Comparison of ENCODE assay signal across 8 cellular contexts in the genomic region with DNA sequence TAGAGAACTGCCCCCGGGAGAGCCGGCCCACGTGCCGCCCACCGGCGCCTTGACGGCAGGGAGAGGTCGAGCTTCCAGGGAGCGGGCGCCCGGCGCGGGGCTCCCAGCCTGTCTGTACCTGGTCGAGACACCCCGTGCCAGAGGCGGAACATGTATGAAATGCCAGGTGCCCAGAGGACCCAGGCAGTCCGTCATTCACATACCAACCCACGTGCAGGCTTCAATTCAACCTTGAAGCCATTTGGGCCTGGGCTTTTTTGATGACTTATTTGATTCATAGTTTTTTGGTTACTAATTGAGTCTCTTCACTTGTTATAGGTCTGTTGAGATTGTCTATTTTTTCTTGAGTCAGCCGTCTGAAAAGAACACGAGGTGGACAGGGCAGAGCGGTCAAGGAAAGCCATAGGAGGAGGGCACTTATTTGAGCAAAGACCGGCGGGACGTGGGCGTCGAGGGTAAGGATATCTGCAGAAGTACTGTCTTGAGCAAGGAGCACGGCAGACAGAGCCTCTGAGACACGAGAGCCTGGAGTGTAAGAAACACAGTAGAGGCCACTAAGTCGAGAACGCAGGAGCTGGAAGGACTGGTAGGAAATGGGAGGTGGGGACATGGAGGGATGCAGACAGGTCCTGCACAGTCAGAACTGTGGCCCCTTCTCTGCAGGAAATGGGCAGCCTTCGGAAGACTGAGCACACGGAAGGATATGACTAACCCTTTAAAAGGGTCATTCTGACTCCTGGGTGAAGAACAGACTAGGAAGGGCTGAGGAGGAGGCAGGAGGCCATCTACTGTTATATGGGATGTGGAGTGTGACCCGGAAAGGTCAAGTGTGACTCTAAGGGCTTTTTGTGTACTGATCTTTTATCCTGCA. TPM values are rescaled to one million over a fixed set of nuclear protein-coding genes. Genes with fewer than 3 reads are reported as not detected.
DNase-seq lines count a peak whose midpoint lies in the region; ATAC-seq and TF ChIP-seq lines count a peak whose summit lies in the region.

No MANE protein-coding gene starts in this region.

- no peaks in the 10 kb centered on the region for H3K36me3 ChIP-seq in CD4-positive, alpha-beta memory T cell (ENCODE audit: insufficient read depth, low read length)
- H3K36me3 ChIP-seq in kidney epithelial cell (ENCODE audit: control insufficient read depth, insufficient read depth, low read length) (peaks cover 4% of the 10 kb centered on the region), thyroid gland (no peaks in the 10 kb centered on the region)

- H3K27ac Mint-ChIP-seq in CD4-positive, alpha-beta memory T cell, result peak overlapping the region; percentile 36 to 92 (median 76)
- H3K27ac Mint-ChIP-seq in activated naive CD8-positive, alpha-beta T cell treated with anti-CD3 and anti-CD28 coated beads, Interleukin-2, amount 50 U/mL, for 24 hours, result peak overlapping the region; percentile 72

- H3K27ac ChIP-seq in CD4-positive, alpha-beta memory T cell (ENCODE audit: low read depth, low read length), result peak overlapping the region; percentile 66
- H3K27ac ChIP-seq in thyroid gland, result no peak overlapping the region

- no peaks in the 10 kb centered on the region for H3K27me3 Mint-ChIP-seq in CD4-positive, alpha-beta memory T cell
- H3K27me3 Mint-ChIP-seq in activated naive CD8-positive, alpha-beta T cell treated with anti-CD3 and anti-CD28 coated beads, Interleukin-2, amount 50 U/mL, for 24 hours, result no peaks in the 10 kb centered on the region

- H3K36me3 Mint-ChIP-seq in CD4-positive, alpha-beta memory T cell, result peaks cover 36 to 37% of the 10 kb centered on the region in 2 donors
- H3K36me3 Mint-ChIP-seq in activated naive CD8-positive, alpha-beta T cell treated with anti-CD3 and anti-CD28 coated beads, Interleukin-2, amount 50 U/mL, for 24 hours (ENCODE audit: low read depth), result peaks cover 55% of the 10 kb centered on the region

- peak; percentile 1 for ATAC-seq in HG03097 (IDR thresholded peaks at IDR 0.05; ENCODE audit: low FRiP score, unreplicated experiment)
- ATAC-seq in activated naive CD8-positive, alpha-beta T cell treated with anti-CD3 and anti-CD28 coated beads, Interleukin-2, amount 50 U/mL, for 24 hours, result no peak

- peaks cover 35 to 58% (median 46%) of the 10 kb centered on the region in 4 donors for H3K4me1 Mint-ChIP-seq in CD4-positive, alpha-beta memory T cell
- H3K4me1 Mint-ChIP-seq in activated naive CD8-positive, alpha-beta T cell treated with anti-CD3 and anti-CD28 coated beads, Interleukin-2, amount 50 U/mL, for 24 hours, result peaks cover 61% of the 10 kb centered on the region

- TF ChIP-seq CTCF in kidney epithelial cell (IDR thresholded peaks at IDR 0.05; ENCODE audit: insufficient read depth, low read length, poor library complexity, severe bottlenecking) (no peak), thyroid gland (IDR thresholded peaks at IDR 0.05) (no peak)

- intact Hi-C loops in CD4-positive, alpha-beta memory T cell (cut with micrococcal nuclease), result loop anchor here (5.0 kb wide), 1 partner anchor 339 kb away; a partner anchor contains a TSS
- intact Hi-C loops in thyroid gland (cut with DNase I), result loop anchor here (5.0 kb wide), 2 partner anchors 54 to 209 kb away; a partner anchor contains a TSS

- H3K4me3 ChIP-seq in CD4-positive, alpha-beta memory T cell (ENCODE audit: low read length in 2 of 2), result peak overlapping the region in 1 of 2 donors; percentile 69
- peak overlapping the region; percentile 70 for H3K4me3 ChIP-seq in kidney epithelial cell (ENCODE audit: low read depth, low read length)
- peak overlapping the region in 2 of 3 donors; percentile 58 to 82 for H3K4me3 ChIP-seq in thyroid gland (replicated peaks in 1 of 3)

- CTCF ChIA-PET in CD4-positive, alpha-beta memory T cell (lab: Charles Lee; ENCODE audit: partially characterized antibody), result interaction anchor here (1.0 to 1.3 kb wide), 2 partner anchors 44 to 51 kb away, joined by 3 read pairs; no protein-coding TSS in a partner anchor

- H3K9me3 Mint-ChIP-seq in CD4-positive, alpha-beta memory T cell, result peaks cover 0 to 11% (median 3%) of the 10 kb centered on the region in 8 donors
- H3K9me3 Mint-ChIP-seq in activated naive CD8-positive, alpha-beta T cell treated with anti-CD3 and anti-CD28 coated beads, Interleukin-2, amount 50 U/mL, for 24 hours, result peaks cover 9% of the 10 kb centered on the region

- TF ChIP-seq POLR2A in thyroid gland (IDR thresholded peaks at IDR 0.05), result no peak

- WGBS in thyroid gland, 2 donors, result 44 to 66% methylated on average over 20 to 31 of the region's 33 CpGs

- DNase-seq in CD4-positive, alpha-beta memory T cell, result no peak
- no peak for DNase-seq in activated naive CD8-positive, alpha-beta T cell treated with anti-CD3 and anti-CD28 coated beads, Interleukin-2, amount 50 U/mL, for 24 hours
- DNase-seq in kidney epithelial cell (ENCODE audit: low read depth) (no peak), thyroid gland (no peak), retina (no peak), NCI-H446 (lab: John Stamatoyannopoulos, UW) (no peak), cerebellar cortex (ENCODE audit: low spot score) (no peak)

- no peaks in the 10 kb centered on the region for H3K9me3 ChIP-seq in CD4-positive, alpha-beta memory T cell (ENCODE audit: control insufficient read depth in 1 of 2, low read length in 2 of 2)
- no peaks in the 10 kb centered on the region for H3K9me3 ChIP-seq in thyroid gland

- peaks cover 44% of the 10 kb centered on the region for H3K4me1 ChIP-seq in CD4-positive, alpha-beta memory T cell (ENCODE audit: insufficient read depth, low read length)
- peaks cover 18 to 30% of the 10 kb centered on the region in 2 donors for H3K4me1 ChIP-seq in thyroid gland

- no peaks in the 10 kb centered on the region for H3K27me3 ChIP-seq in CD4-positive, alpha-beta memory T cell (ENCODE audit: insufficient read depth, low read length)
- no peaks in the 10 kb centered on the region for H3K27me3 ChIP-seq in kidney epithelial cell (ENCODE audit: control insufficient read depth, insufficient read depth, low read length)
- no peaks in the 10 kb centered on the region for H3K27me3 ChIP-seq in thyroid gland

- peak overlapping the region; percentile 74 to 91 (median 84) for H3K4me3 Mint-ChIP-seq in CD4-positive, alpha-beta memory T cell
- H3K4me3 Mint-ChIP-seq in activated naive CD8-positive, alpha-beta T cell treated with anti-CD3 and anti-CD28 coated beads, Interleukin-2, amount 50 U/mL, for 24 hours, result peak overlapping the region; percentile 80

- POLR2A ChIA-PET in CD4-positive, alpha-beta memory T cell (lab: Charles Lee; ENCODE audit: partially characterized antibody), result interaction anchor here (2.0 to 4.1 kb wide), 2 partner anchors 52 to 359 kb away, joined by 4 to 23 read pairs; a partner anchor contains a TSS

RNA-seq across cellular contexts. Expression of a gene that starts 1.2 kb away (rescaled TPM):
- total RNA-seq in CD4-positive, alpha-beta memory T cell, result 10 to 100 TPM; 40.6 to 51.7 TPM
- 1 to 10 TPM in 1 of 2 donors, under 1 TPM in 1; 0.76 to 4.4 TPM for polyA plus RNA-seq in CD4-positive, alpha-beta memory T cell
- total RNA-seq in kidney epithelial cell (70.4 and 73.3 TPM in 2 replicates), thyroid gland (10 to 100 TPM; 11.8 to 23.4 (median 19.9) TPM)

RNA-seq across cellular contexts. Expression of a gene that starts 52.6 kb away (rescaled TPM):
- total RNA-seq in CD4-positive, alpha-beta memory T cell, result 10 to 100 TPM; 28.4 to 32.8 TPM
- 10 to 100 TPM; 23.0 to 27.7 TPM for polyA plus RNA-seq in CD4-positive, alpha-beta memory T cell
- total RNA-seq in kidney epithelial cell, result 42.6 and 45.7 TPM in 2 replicates
- total RNA-seq in thyroid gland, result 10 to 100 TPM; 37.9 to 56.2 (median 44.2) TPM
